In the genomic region with DNA sequence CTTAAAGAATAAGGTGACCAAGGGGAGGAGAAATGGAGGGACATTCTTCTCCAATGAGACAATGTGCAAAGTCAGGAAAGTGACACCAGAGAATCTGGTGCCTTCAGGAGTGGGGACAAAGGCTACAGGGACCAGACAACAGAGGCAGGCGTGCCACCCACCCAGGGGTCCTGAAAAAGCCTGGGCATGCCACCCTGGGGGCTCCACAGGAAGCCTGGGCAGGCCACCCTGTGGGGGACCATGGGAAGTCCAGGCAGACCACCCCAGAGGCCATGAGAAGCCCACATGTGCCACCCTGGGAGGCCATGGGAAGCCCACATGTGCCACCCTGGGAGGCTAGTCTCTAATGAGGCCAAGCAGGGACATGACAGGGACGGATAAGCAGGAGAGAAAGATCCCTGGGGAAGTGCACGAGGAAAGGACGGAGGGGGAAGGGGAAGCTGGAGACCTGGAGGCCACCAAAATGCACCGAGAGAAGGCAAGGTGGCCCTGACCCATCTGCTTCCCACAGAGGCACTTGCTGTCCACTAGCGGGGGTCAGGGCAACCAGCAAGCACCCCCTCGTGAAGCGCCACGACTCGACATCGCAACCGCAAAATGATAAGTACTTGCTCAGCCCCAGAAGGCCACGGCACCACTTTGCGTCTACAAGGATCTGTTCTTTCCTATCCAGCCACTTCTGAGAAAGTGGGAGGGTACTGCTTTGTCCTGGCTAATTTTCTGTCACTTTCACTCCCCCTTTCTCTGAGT, we compare ENCODE assay signal across 13 cellular contexts.
"Had no signal": no experiment of that assay in that cellular context is flagged by ENCODE, and none has a peak within 500 bp of the region (broad histone marks: within the 10 kb centered on the region; RNA-seq: fewer than 3 reads in every experiment).

No MANE protein-coding gene starts in this region.

- H3K27ac ChIP-seq: coronary artery, esophagus muscularis mucosa, psoas muscle, right atrium auricular region, thyroid gland, VCaP had no signal

- DNase-seq: activated CD4-positive, alpha-beta T cell treated with anti-CD3 and anti-CD28 coated beads for 1 hour; activated T-cell treated with anti-CD3 and anti-CD28 coated beads, Interleukin-2, amount 50 U/mL, for 24 hours; hippocampal formation; stimulated activated CD4-positive, alpha-beta T cell treated with anti-CD3 and anti-CD28 coated beads, Interleukin-1b, Interleukin-23, amount 100 ng/mL, for 48 hours; substantia nigra; thyroid gland had no signal

- H3K4me1 ChIP-seq: psoas muscle, right atrium auricular region had no signal

- H3K9me3 ChIP-seq: esophagus muscularis mucosa, psoas muscle, right atrium auricular region, thyroid gland had no signal

- H3K27me3 ChIP-seq: right atrium auricular region, thyroid gland had no signal

- H3K36me3 ChIP-seq: esophagus muscularis mucosa, right atrium auricular region, thyroid gland had no signal

- H3K4me3 ChIP-seq: coronary artery, esophagus muscularis mucosa, psoas muscle, right atrium auricular region, thyroid gland had no signal

- ATAC-seq: activated naive CD4-positive, alpha-beta T cell treated with anti-CD3 and anti-CD28 coated beads, Interleukin-2, amount 50 U/mL, for 72 hours; activated T-helper 17 cell treated with anti-CD3 and anti-CD28 coated beads, Interleukin-2, amount 50 U/mL, for 72 hours; psoas muscle had no signal
